23 cellular contexts compared by ENCODE assay signal in the genomic region with DNA sequence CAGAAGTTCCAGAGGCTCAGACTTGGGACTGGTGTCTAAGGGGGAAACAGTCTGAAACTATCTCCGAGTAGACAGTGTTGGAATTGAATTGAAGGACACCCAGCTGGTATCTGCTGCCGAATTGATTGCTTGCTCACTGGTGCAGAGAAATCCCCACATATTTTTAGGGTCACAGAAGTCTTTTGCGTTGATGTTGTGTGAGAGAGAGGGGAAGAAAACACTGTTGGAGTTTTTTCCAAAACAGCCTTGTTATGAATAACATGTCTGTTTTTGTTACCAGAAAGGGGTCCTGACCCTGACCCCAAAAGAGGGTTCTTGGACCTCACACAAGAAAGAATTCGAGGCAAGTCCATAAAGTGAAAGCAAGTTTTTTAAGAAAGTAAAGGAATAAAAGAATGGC.
DNase-seq lines count a peak whose midpoint lies in the region; ATAC-seq, FAIRE-seq and TF ChIP-seq lines count a peak whose summit lies in the region.
"Had no signal": no experiment of that assay in that cellular context is flagged by ENCODE, and none has a peak within 500 bp of the region (broad histone marks: within the 10 kb centered on the region; RNA-seq: fewer than 3 reads in every experiment).

No MANE protein-coding gene starts in this region.

- no peaks in the 10 kb centered on the region for H3K9me3 ChIP-seq in liver (ENCODE audit: control insufficient read depth in 4 of 4, low read length in 3 of 4)
- H3K9me3 ChIP-seq in HepG2 (ENCODE audit: low read length): no peaks in the 10 kb centered on the region
- H3K9me3 ChIP-seq: BLaER1, SK-N-SH had no signal

- POLR2A ChIA-PET in HepG2 (lab: Yijun Ruan, JAX): no interaction called here

- H2AFZ ChIP-seq in HepG2 (ENCODE audit: low read length): no peak overlapping the region

- H3K4me3 ChIP-seq in liver (ENCODE audit: low read depth in 1 of 3, low read length in 3 of 3) (no peak overlapping the region), HepG2 (replicated peaks in 1 of 3; ENCODE audit: insufficient read depth in 1 of 3, low read depth in 2 of 3, low read length in 3 of 3) (no peak overlapping the region)
- H3K4me3 ChIP-seq: BLaER1 had no signal

- CTCF ChIA-PET in HepG2 (lab: Yijun Ruan, JAX; ENCODE audit: low intra/inter-chr PET ratio, low total read pairs): no interaction called here

- TF ChIP-seq POLR2A in HepG2 (IDR thresholded peaks at IDR 0.05; ENCODE audit: insufficient read depth in 1 of 2, low read depth in 2 of 2, low read length in 2 of 2): no peak
- TF ChIP-seq POLR2A in GM18505 (IDR thresholded peaks at IDR 0.05; ENCODE audit: borderline replicate concordance, extremely low read depth, insufficient read depth, insufficient read length): no peak

- H3K4me2 ChIP-seq in HepG2 (ENCODE audit: low read depth, low read length): no peak overlapping the region; the same call in 1 of the 2 replicates
- H3K4me2 ChIP-seq: BLaER1, SK-N-SH had no signal

- no peaks in the 10 kb centered on the region for H4K20me1 ChIP-seq in HepG2 (ENCODE audit: insufficient read depth, low read length)
- H4K20me1 ChIP-seq: BLaER1 had no signal

- TF ChIP-seq EP300 in HepG2 (IDR thresholded peaks at IDR 0.05; ENCODE audit: low read depth in 2 of 2, low read length in 2 of 2) (no peak), HepG2 (CRISPR knock-in tag; IDR thresholded peaks at IDR 0.05; ENCODE audit: borderline replicate concordance) (no peak)

- H3K27ac ChIP-seq in liver (ENCODE audit: low read depth in 1 of 2, low read length in 2 of 2): peak overlapping the region; percentile 1 to 9
- H3K27ac ChIP-seq in HepG2 (ENCODE audit: extremely low read length, insufficient read depth, low read length): no peak overlapping the region
- H3K27ac ChIP-seq in layer of hippocampus (ENCODE audit: low read depth, low read length): peak overlapping the region; percentile 33
- H3K27ac ChIP-seq: BLaER1 had no signal

- 85% methylated on average over 4 of the region's 4 CpGs for WGBS in liver
- 25% methylated on average over 4 of the region's 4 CpGs for WGBS in HepG2 (ENCODE audit: low lambda C conversion rate)

- H3K27me3 ChIP-seq in liver (ENCODE audit: control insufficient read depth in 4 of 4, insufficient read depth in 4 of 4, low read length in 3 of 4) (no peaks in the 10 kb centered on the region), HepG2 (ENCODE audit: control insufficient read depth in 1 of 2, insufficient read depth in 2 of 2, low read length in 2 of 2) (no peaks in the 10 kb centered on the region), layer of hippocampus (ENCODE audit: control insufficient read depth, insufficient read depth, low read length) (no peaks in the 10 kb centered on the region)
- H3K27me3 ChIP-seq: BLaER1 had no signal

- no peak for FAIRE-seq in HepG2 (lab: Jason Lieb, UNC)
- FAIRE-seq in D721Med (lab: Jason Lieb, UNC): no peak
- FAIRE-seq: small intestine had no signal

- intact Hi-C loops in HepG2 (cut with micrococcal nuclease; ENCODE audit: unreplicated experiment): no loop called here
- intact Hi-C loops in sciatic nerve (cut with DNase I): no loop called here

- no peak for TF ChIP-seq RAD21 in liver (IDR thresholded peaks at IDR 0.05)
- TF ChIP-seq RAD21 in HepG2 (CRISPR knock-in tag; IDR thresholded peaks at IDR 0.05): no peak

- in situ Hi-C loops in HepG2 (cut with HindIII; ENCODE audit: extremely low pct_ligation_motif_present, low pct_unique_long_range_greater_than_20kb): no loop called here

- H3K9ac ChIP-seq in liver (ENCODE audit: low read depth in 1 of 2, low read length in 2 of 2): no peak overlapping the region
- H3K9ac ChIP-seq in HepG2 (ENCODE audit: insufficient read depth, low read depth, low read length): no peak overlapping the region
- H3K9ac ChIP-seq: BLaER1, SK-N-SH had no signal

- H3K4me1 ChIP-seq in liver (ENCODE audit: control insufficient read depth in 4 of 4, insufficient read depth in 4 of 4, low read length in 3 of 4): peaks cover 0 to under 1% (median 0%) of the 10 kb centered on the region in 4 donors
- peaks cover 9% of the 10 kb centered on the region; the same call in 1 of the 2 replicates for H3K4me1 ChIP-seq in HepG2 (ENCODE audit: insufficient read depth, low read length)

- DNase-seq in HepG2 (ENCODE audit: low spot score) (no peak), sciatic nerve (ENCODE audit: low spot score) (no peak), GOT3 (lab: John Stamatoyannopoulos, UW) (no peak), D721Med (ENCODE audit: insufficient read length, low spot score) (no peak)
- DNase-seq: activated CD4-positive, alpha-beta memory T cell treated with anti-CD3 and anti-CD28 coated beads, Interleukin-2, amount 10 ng/mL, durations not matched to agents 7 days and 5 days; activated CD4-positive, CD25-positive, alpha-beta regulatory T cell; activated naive CD4-positive, alpha-beta T cell; aorta; effector memory CD4-positive, alpha-beta T cell; naive B cell; NCI-H1105 treated with DMSO at 0.1 percent for 48 hours; NCI-H2081 treated with DMSO at 0.1 percent for 48 hours; NCI-H510A treated with DMSO at 0.1 percent for 48 hours; SK-N-SH; small intestine; stimulated activated CD4-positive, alpha-beta T cell treated with anti-CD3 and anti-CD28 coated beads, Interleukin-2, amount 100 ng/mL, for 48 hours; stimulated activated naive CD4-positive, alpha-beta T cell treated with Interleukin-2 at 50 U/mL for 16 hours had no signal

- TF ChIP-seq CTCF in liver (IDR thresholded peaks at IDR 0.05; ENCODE audit: low read depth, low read length, missing input control) (no peak), HepG2 (CRISPR knock-in tag; IDR thresholded peaks at IDR 0.05) (no peak), D721Med (IDR thresholded peaks at IDR 0.05; ENCODE audit: insufficient read depth, missing control alignments) (no peak)

- H3K36me3 ChIP-seq in liver (ENCODE audit: control insufficient read depth in 4 of 4, insufficient read depth in 3 of 4, low read depth in 1 of 4, low read length in 3 of 4) (no peaks in the 10 kb centered on the region), HepG2 (replicated peaks in 1 of 2; ENCODE audit: control insufficient read depth in 1 of 2, insufficient read depth in 2 of 2, low read length in 2 of 2) (no peaks in the 10 kb centered on the region)
- H3K36me3 ChIP-seq: BLaER1 had no signal

- ATAC-seq in HepG2 (no peak), sciatic nerve (peak; percentile 57), HG02852 (IDR thresholded peaks at IDR 0.05; ENCODE audit: unreplicated experiment) (no peak), GM18505 (IDR thresholded peaks at IDR 0.05; ENCODE audit: unreplicated experiment) (no peak)
- ATAC-seq: HCT116 had no signal

- H3K79me2 ChIP-seq in HepG2 (ENCODE audit: insufficient read depth, low read length): no peaks in the 10 kb centered on the region

- no TSS peak for BruUV-seq in HepG2 (replicated peaks; lab: Mats Ljungman, UMichigan)

TF ChIP-seq in liver, 16 proteins besides CTCF, POLR2A, EP300 and RAD21:
- TF ChIP-seq HNF4A (conservative IDR thresholded peaks at IDR 0.05): no peak
- TF ChIP-seq NR2F2 (IDR thresholded peaks at IDR 0.05): peak; percentile 90
- TF ChIP-seq SP1 (IDR thresholded peaks at IDR 0.05): peak; percentile 35

TF ChIP-seq in HepG2, 621 proteins besides CTCF, POLR2A, EP300 and RAD21 (continues in another document):
- TF ChIP-seq RARG (CRISPR knock-in tag; IDR thresholded peaks at IDR 0.05; ENCODE audit: low read depth) (no peak), RBFOX2 (IDR thresholded peaks at IDR 0.05; ENCODE audit: low read depth, low read length) (no peak), FOXO4 (CRISPR knock-in tag; conservative IDR thresholded peaks at IDR 0.05) (no peak), TFE3 (CRISPR knock-in tag; IDR thresholded peaks at IDR 0.05) (no peak), ZNF589 (CRISPR knock-in tag; conservative IDR thresholded peaks at IDR 0.05) (no peak), CBX5 (CRISPR knock-in tag; IDR thresholded peaks at IDR 0.05; ENCODE audit: borderline replicate concordance) (no peak)
- TF ChIP-seq, protein P1, sequence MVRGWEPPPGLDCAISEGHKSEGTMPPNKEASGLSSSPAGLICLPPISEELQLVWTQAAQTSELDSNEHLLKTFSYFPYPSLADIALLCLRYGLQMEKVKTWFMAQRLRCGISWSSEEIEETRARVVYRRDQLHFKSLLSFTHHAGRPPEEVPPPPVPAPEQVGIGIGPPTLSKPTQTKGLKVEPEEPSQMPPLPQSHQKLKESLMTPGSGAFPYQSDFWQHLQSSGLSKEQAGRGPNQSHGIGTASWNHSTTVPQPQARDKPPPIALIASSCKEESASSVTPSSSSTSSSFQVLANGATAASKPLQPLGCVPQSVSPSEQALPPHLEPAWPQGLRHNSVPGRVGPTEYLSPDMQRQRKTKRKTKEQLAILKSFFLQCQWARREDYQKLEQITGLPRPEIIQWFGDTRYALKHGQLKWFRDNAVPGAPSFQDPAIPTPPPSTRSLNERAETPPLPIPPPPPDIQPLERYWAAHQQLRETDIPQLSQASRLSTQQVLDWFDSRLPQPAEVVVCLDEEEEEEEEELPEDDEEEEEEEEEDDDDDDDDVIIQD (CRISPR knock-in tag; IDR thresholded peaks at IDR 0.05; ENCODE audit: low read depth): no peak
- TF ChIP-seq, protein P2, sequence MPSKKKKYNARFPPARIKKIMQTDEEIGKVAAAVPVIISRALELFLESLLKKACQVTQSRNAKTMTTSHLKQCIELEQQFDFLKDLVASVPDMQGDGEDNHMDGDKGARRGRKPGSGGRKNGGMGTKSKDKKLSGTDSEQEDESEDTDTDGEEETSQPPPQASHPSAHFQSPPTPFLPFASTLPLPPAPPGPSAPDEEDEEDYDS (CRISPR knock-in tag; IDR thresholded peaks at IDR 0.05): no peak
